10 cellular contexts compared by ENCODE assay signal in genomic region chr6:6915219-6915618, GRCh38.
A peak's percentile ranks its signal among the peaks of the same experiment; 100 is the strongest.
DNase-seq lines count a peak whose midpoint lies in the region; FAIRE-seq and TF ChIP-seq lines count a peak whose summit lies in the region.
"Had no signal": no experiment of that assay in that cellular context is flagged by ENCODE, and none has a peak within 500 bp of the region (broad histone marks: within the 10 kb centered on the region; RNA-seq: fewer than 3 reads in every experiment).

No MANE protein-coding gene starts in this region.

- no peaks in the 10 kb centered on the region for H4K20me1 ChIP-seq in keratinocyte (ENCODE audit: control insufficient read depth, extremely low read depth, insufficient read depth, low read length)

- H3K27me3 Mint-ChIP-seq in CD8-positive, alpha-beta memory T cell: peaks cover 3% of the 10 kb centered on the region in 2 donors

- CTCF ChIA-PET in CD8-positive, alpha-beta memory T cell (lab: Charles Lee): no interaction called here

- no peak overlapping the region for H3K4me3 ChIP-seq in keratinocyte (ENCODE audit: control insufficient read depth in 2 of 3, extremely low read depth in 1 of 3, insufficient read depth in 2 of 3, low read depth in 1 of 3, low read length in 3 of 3)
- peak overlapping the region in 3 of 8 donors; percentile 12 to 44 (median 14) for H3K4me3 ChIP-seq in spleen
- H3K4me3 ChIP-seq in CD8-positive, alpha-beta memory T cell (ENCODE audit: low read length): no peak overlapping the region

- no peak overlapping the region for H3K27ac Mint-ChIP-seq in CD8-positive, alpha-beta memory T cell

- H2AFZ ChIP-seq in keratinocyte (ENCODE audit: control insufficient read depth, low read length): peak overlapping the region; percentile 34

- no peaks in the 10 kb centered on the region for H3K79me2 ChIP-seq in keratinocyte (ENCODE audit: control insufficient read depth, insufficient read depth, low read length)

- peaks cover 16% of the 10 kb centered on the region for H3K4me1 ChIP-seq in keratinocyte (ENCODE audit: control insufficient read depth, extremely low read depth, insufficient read depth, low read length)
- peaks cover 3 to 44% (median 15%) of the 10 kb centered on the region in 6 donors for H3K4me1 ChIP-seq in spleen
- H3K4me1 ChIP-seq in CD8-positive, alpha-beta memory T cell (ENCODE audit: insufficient read depth, low read length): peaks cover 11% of the 10 kb centered on the region

- H3K27me3 ChIP-seq in keratinocyte (ENCODE audit: control insufficient read depth, extremely low read depth, insufficient read depth, low read length) (no peaks in the 10 kb centered on the region), spleen (replicated peaks in 1 of 7) (no peaks in the 10 kb centered on the region)
- no peaks in the 10 kb centered on the region for H3K27me3 ChIP-seq in CD8-positive, alpha-beta memory T cell (ENCODE audit: insufficient read depth, low read length, poor library complexity, severe bottlenecking)

- H3K4me2 ChIP-seq in keratinocyte (ENCODE audit: control insufficient read depth, extremely low read depth, insufficient read depth, low read depth, low read length): peak overlapping the region; percentile 76

- no peaks in the 10 kb centered on the region for H3K36me3 Mint-ChIP-seq in CD8-positive, alpha-beta memory T cell

- intact Hi-C loops in spleen (cut with DNase I; ENCODE audit: low total_unique reads): no loop called here

- DNase-seq in DMS 273 (lab: John Stamatoyannopoulos, UW; ENCODE audit: unreplicated experiment) (peak; percentile 59), DMS 273 treated with DMSO at 0.1 percent for 48 hours (lab: John Stamatoyannopoulos, UW) (no peak), keratinocyte (ENCODE audit: low read depth, low spot score) (no peak), spleen (no peak), HT-29 (ENCODE audit: low spot score) (no peak), HCEC 1CT (no peak)
- DNase-seq in CD8-positive, alpha-beta memory T cell: no peak
- DNase-seq: trophoblast cell had no signal

- H3K4me1 Mint-ChIP-seq in CD8-positive, alpha-beta memory T cell: peaks cover 2 to 6% (median 3%) of the 10 kb centered on the region in 3 donors

- H3K27ac ChIP-seq in VCaP (peak overlapping the region; percentile 33; the same call in 1 of the 2 replicates), keratinocyte (ENCODE audit: control insufficient read depth, insufficient read depth, low read length) (no peak overlapping the region), spleen (peak overlapping the region; percentile 1 to 86 (median 78))
- H3K27ac ChIP-seq in CD8-positive, alpha-beta memory T cell (ENCODE audit: low read depth, low read length): no peak overlapping the region
- H3K27ac ChIP-seq: 22Rv1 had no signal

- POLR2A ChIA-PET in CD8-positive, alpha-beta memory T cell (lab: Charles Lee): no interaction called here

- H3K4me3 Mint-ChIP-seq in CD8-positive, alpha-beta memory T cell: no peak overlapping the region

- no peaks in the 10 kb centered on the region for H3K9me3 ChIP-seq in keratinocyte (ENCODE audit: control insufficient read depth, low read depth, low read length)
- H3K9me3 ChIP-seq in spleen: no peaks in the 10 kb centered on the region
- no peaks in the 10 kb centered on the region for H3K9me3 ChIP-seq in CD8-positive, alpha-beta memory T cell (ENCODE audit: low read length)

- dilution Hi-C loops in keratinocyte (cut with MboI; ENCODE audit: extremely low pct_ligation_motif_present, low sequenced_read_pairs): no loop called here

- H3K9me3 Mint-ChIP-seq in CD8-positive, alpha-beta memory T cell: no peaks in the 10 kb centered on the region

- TF ChIP-seq POLR2A in spleen (IDR thresholded peaks at IDR 0.05): no peak

- H3K36me3 ChIP-seq in keratinocyte (ENCODE audit: control insufficient read depth in 2 of 2, extremely low read depth in 1 of 2, insufficient read depth in 2 of 2, low read length in 2 of 2) (no peaks in the 10 kb centered on the region), spleen (no peaks in the 10 kb centered on the region)
- no peaks in the 10 kb centered on the region for H3K36me3 ChIP-seq in CD8-positive, alpha-beta memory T cell (ENCODE audit: insufficient read depth, low read length)

- no peaks in the 10 kb centered on the region for H3K9me1 ChIP-seq in keratinocyte (ENCODE audit: control insufficient read depth, extremely low read depth, insufficient read depth, low read length)

- TF ChIP-seq CTCF in VCaP (conservative IDR thresholded peaks at IDR 0.05) (no peak), keratinocyte (optimal IDR thresholded peaks at IDR 0.05 in 1 of 3, IDR thresholded peaks at IDR 0.05 in 1 of 3, conservative IDR thresholded peaks at IDR 0.05 in 1 of 3; ENCODE audit: extremely low read depth in 1 of 3, insufficient read depth in 2 of 3, low read length in 3 of 3) (peak in 1 of 3 experiments; percentile 12), spleen (IDR thresholded peaks at IDR 0.05 in 8 of 11, conservative IDR thresholded peaks at IDR 0.05 in 3 of 11) (no peak)

- FAIRE-seq in keratinocyte (lab: Jason Lieb, UNC): no peak

- peak overlapping the region; percentile 4 for H3K9ac ChIP-seq in keratinocyte (ENCODE audit: control insufficient read depth, extremely low read depth, insufficient read depth, low read length)

- 55 to 88% (median 73%) methylated on average over 3 of the region's 3 CpGs for WGBS in spleen, 5 donors

Comparison
In these comparisons a context has a peak if more than half of its experiments do, and no peak if none do; other contexts are left out.
1. H3K27ac ChIP-seq: peak in VCaP (single experiment) and spleen (8 of 8); none in keratinocyte (single experiment) and CD8-positive, alpha-beta memory T cell (single experiment).